Comparison of ENCODE assay signal across 9 cellular contexts in the genomic region with DNA sequence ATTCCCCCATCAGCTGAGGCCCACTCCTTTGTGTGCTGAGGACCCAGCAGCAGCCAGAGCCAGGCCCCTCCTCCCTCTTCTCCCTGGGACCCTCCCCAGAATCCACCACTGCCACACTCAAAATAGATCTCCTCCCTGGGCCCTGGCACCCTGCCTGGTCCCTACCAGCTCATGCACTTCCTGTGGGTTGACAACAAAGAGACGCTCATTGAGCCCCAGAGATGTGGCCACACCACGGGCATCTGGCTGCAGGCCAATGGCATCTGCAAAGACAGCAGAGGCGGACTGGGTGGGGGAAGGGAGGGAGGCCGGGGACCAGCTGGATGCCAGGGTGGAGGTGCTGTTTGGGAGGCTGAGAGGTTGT. TPM values are rescaled to one million over a fixed set of nuclear protein-coding genes. Genes with fewer than 3 reads are reported as not detected.
DNase-seq lines count a peak whose midpoint lies in the region; ATAC-seq and TF ChIP-seq lines count a peak whose summit lies in the region.
"Had no signal": no experiment of that assay in that cellular context is flagged by ENCODE, and none has a peak within 500 bp of the region (broad histone marks: within the 10 kb centered on the region; RNA-seq: fewer than 3 reads in every experiment).

No MANE protein-coding gene starts in this region.

- H3K4me3 ChIP-seq in Peyer's patch (no peak overlapping the region), prostate gland (no peak overlapping the region)
- H3K4me3 ChIP-seq: thoracic aorta had no signal

- H3K4me3 Mint-ChIP-seq in CD14-positive monocyte, result peak overlapping the region in 1 of 2 donors; percentile 65

- intact Hi-C loops in CD14-positive monocyte (cut with micrococcal nuclease), result loop anchor here in 1 of 2 donors (5.0 kb wide), 1 partner anchor 36 kb away; no protein-coding TSS in a partner anchor
- intact Hi-C loops in prostate gland (cut with DNase I), result loop anchor here (5.0 kb wide), 1 partner anchor 36 kb away; no protein-coding TSS in a partner anchor

- H3K4me1 ChIP-seq in Peyer's patch, result peaks cover 3 to 39% (median 23%) of the 10 kb centered on the region in 4 donors
- H3K4me1 ChIP-seq in prostate gland (replicated peaks), result no peaks in the 10 kb centered on the region

- peaks cover 42% of the 10 kb centered on the region for H3K4me1 Mint-ChIP-seq in CD14-positive monocyte

- H3K9me3 ChIP-seq in Peyer's patch (no peaks in the 10 kb centered on the region), prostate gland (no peaks in the 10 kb centered on the region)
- H3K9me3 ChIP-seq: thoracic aorta had no signal

- H3K27me3 Mint-ChIP-seq in CD14-positive monocyte (ENCODE audit: low read depth in 3 of 3), result peaks cover 17 to 22% (median 19%) of the 10 kb centered on the region in 3 donors

- H3K27ac ChIP-seq in Peyer's patch, result peak overlapping the region; percentile 3 to 67 (median 44)
- H3K27ac ChIP-seq in prostate gland, result no peak overlapping the region
- H3K27ac ChIP-seq: thoracic aorta had no signal

- H3K27me3 ChIP-seq in Peyer's patch, result no peaks in the 10 kb centered on the region
- H3K27me3 ChIP-seq in prostate gland (replicated peaks; ENCODE audit: insufficient read depth), result no peaks in the 10 kb centered on the region

- H3K27ac Mint-ChIP-seq in CD14-positive monocyte, result peak overlapping the region in 4 of 7 donors; percentile 34 to 78 (median 54)

- peaks cover 0 to 2% of the 10 kb centered on the region in 2 donors for H3K36me3 Mint-ChIP-seq in CD14-positive monocyte

- 28% methylated on average over 4 of the region's 4 CpGs for WGBS in prostate gland

- H3K36me3 ChIP-seq in Peyer's patch (no peaks in the 10 kb centered on the region), prostate gland (no peaks in the 10 kb centered on the region)

- TF ChIP-seq CTCF in CD14-positive monocyte (IDR thresholded peaks at IDR 0.05), result no peak
- TF ChIP-seq CTCF in Peyer's patch (IDR thresholded peaks at IDR 0.05), result no peak
- no peak for TF ChIP-seq CTCF in prostate gland (IDR thresholded peaks at IDR 0.05)

- ATAC-seq in HG03460 (IDR thresholded peaks at IDR 0.05; ENCODE audit: unreplicated experiment) (peak; percentile 42), GM19467 (IDR thresholded peaks at IDR 0.05; ENCODE audit: unreplicated experiment) (no peak)

- H3K9me3 Mint-ChIP-seq in CD14-positive monocyte, result peaks cover 0 to 1% (median 0%) of the 10 kb centered on the region in 7 donors

- TF ChIP-seq POLR2A in Peyer's patch (IDR thresholded peaks at IDR 0.05), result no peak
- no peak for TF ChIP-seq POLR2A in prostate gland (IDR thresholded peaks at IDR 0.05)

- DNase-seq in CD14-positive monocyte (ENCODE audit: low spot score) (peak; percentile 89), Peyer's patch (peak; percentile 85 to 93 (median 87)), activated gamma-delta T cell (lab: John Stamatoyannopoulos, UW) (peak; percentile 34), hippocampal formation (lab: John Stamatoyannopoulos, UW) (peak; percentile 83 to 92), prostate gland (ENCODE audit: low spot score) (no peak)
- DNase-seq in stimulated activated CD4-positive, alpha-beta T cell treated with anti-CD3 and anti-CD28 coated beads, TNF-alpha, amount 100 ng/mL, for 24 hours (ENCODE audit: low read depth in 3 of 3), result peak in 2 of 3 experiments; percentile 17 to 42

RNA-seq across cellular contexts. Expression of a gene that starts 16.0 kb away (rescaled TPM):
- polyA plus RNA-seq in CD14-positive monocyte, result under 1 TPM in 1 of 2 donors, not detected in 1; 0.40 TPM
- total RNA-seq in Peyer's patch (not detected), prostate gland (1 to 10 TPM in 1 of 2 donors, not detected in 1; 1.0 TPM)

RNA-seq across cellular contexts. Expression of a gene that starts 17.4 kb away (rescaled TPM):
- polyA plus RNA-seq in CD14-positive monocyte, result under 1 TPM; 0.08 to 0.60 TPM
- total RNA-seq in Peyer's patch (10 to 100 TPM in 3 of 4 donors, 1 to 10 TPM in 1; 4.9 to 33.0 (median 16.9) TPM), prostate gland (10 to 100 TPM; 19.1 to 28.5 TPM)

RNA-seq across cellular contexts. Expression of a gene that starts 31.7 kb away (rescaled TPM):
- 10 to 100 TPM; 15.8 to 19.6 TPM for polyA plus RNA-seq in CD14-positive monocyte
- total RNA-seq in Peyer's patch, result 10 to 100 TPM; 14.9 to 21.5 (median 15.9) TPM
- 10 to 100 TPM; 39.0 to 52.5 TPM for total RNA-seq in prostate gland

RNA-seq across cellular contexts. Expression of a gene that starts 35.5 kb away (rescaled TPM):
- polyA plus RNA-seq in CD14-positive monocyte, result 10 to 100 TPM; 19.0 to 20.6 TPM
- 10 to 100 TPM in 3 of 4 donors, 1 to 10 TPM in 1; 5.4 to 33.8 (median 13.3) TPM for total RNA-seq in Peyer's patch
- 10 to 100 TPM; 15.0 to 26.5 TPM for total RNA-seq in prostate gland

Comparison
In these comparisons a context has a peak if more than half of its experiments do, and no peak if none do; other contexts are left out.
1. H3K27ac ChIP-seq: peak in Peyer's patch (4 of 4); none in prostate gland (0 of 2).